Comparison of ENCODE assay signal across 15 cellular contexts in the genomic region with DNA sequence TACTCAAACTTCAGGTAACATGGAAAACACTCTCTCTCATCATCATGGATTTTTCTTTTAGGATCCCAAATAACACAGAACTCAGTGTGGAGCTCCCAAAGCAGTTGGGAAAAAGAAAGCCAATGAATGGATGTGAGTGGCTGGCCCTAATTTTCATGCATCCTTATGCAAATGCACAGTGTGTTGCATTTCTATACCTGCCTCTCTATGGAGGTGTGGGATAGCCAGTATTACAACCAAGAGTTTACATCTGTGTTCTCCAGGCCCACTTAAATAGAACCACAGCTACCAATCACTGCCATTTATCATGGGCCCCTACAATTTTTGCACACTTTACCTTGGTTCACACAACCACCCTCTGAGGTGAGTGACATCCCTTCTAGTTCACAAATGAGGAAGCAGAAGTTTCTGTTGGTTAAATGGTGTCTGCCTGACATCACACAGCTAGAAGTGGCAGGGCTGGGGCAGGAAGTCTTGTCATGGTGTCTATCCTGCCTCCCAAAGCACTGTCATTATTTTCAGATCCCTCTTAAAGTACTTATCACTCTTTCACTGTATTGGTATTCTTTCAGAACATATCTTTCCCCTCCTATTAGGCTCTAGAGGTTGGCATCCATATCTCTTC. TPM values are rescaled to one million over a fixed set of nuclear protein-coding genes. Genes with fewer than 3 reads are reported as not detected.
DNase-seq lines count a peak whose midpoint lies in the region; ATAC-seq and TF ChIP-seq lines count a peak whose summit lies in the region.
"Had no signal": no experiment of that assay in that cellular context is flagged by ENCODE, and none has a peak within 500 bp of the region (broad histone marks: within the 10 kb centered on the region; RNA-seq: fewer than 3 reads in every experiment).

No MANE protein-coding gene starts in this region.

- CTCF ChIA-PET in A673 (lab: Charles Lee) (no interaction called here), PC-9 (lab: Charles Lee) (no interaction called here)

- no peaks in the 10 kb centered on the region for H3K4me1 ChIP-seq in A673 (ENCODE audit: insufficient read depth, low read length, poor library complexity, severe bottlenecking)
- peaks cover under 1% of the 10 kb centered on the region; the same call in 1 of the 2 replicates for H3K4me1 ChIP-seq in PC-9 (replicated peaks; ENCODE audit: insufficient read depth)
- H3K4me1 ChIP-seq: parathyroid adenoma had no signal

- TF ChIP-seq CTCF in A673 (conservative IDR thresholded peaks at IDR 0.05; ENCODE audit: low read depth, low read length): no peak
- TF ChIP-seq CTCF in PC-9 (conservative IDR thresholded peaks at IDR 0.05): no peak

- H3K27me3 ChIP-seq in A673 (replicated peaks; ENCODE audit: insufficient read depth, low read depth, low read length, poor library complexity): peaks cover 43% of the 10 kb centered on the region
- no peaks in the 10 kb centered on the region for H3K27me3 ChIP-seq in PC-9 (ENCODE audit: insufficient read depth, low read depth)
- H3K27me3 ChIP-seq: MG63 had no signal

- no peak overlapping the region for H2AFZ ChIP-seq in PC-9
- H2AFZ ChIP-seq: parathyroid adenoma had no signal

- POLR2A ChIA-PET in A673 (lab: Charles Lee; ENCODE audit: low non-redundant PET): no interaction called here
- POLR2A ChIA-PET in PC-9 (lab: Charles Lee; ENCODE audit: unreplicated experiment): no interaction called here

- ATAC-seq in GM18873 (IDR thresholded peaks at IDR 0.05; ENCODE audit: low FRiP score, unreplicated experiment): peak; percentile 90
- ATAC-seq in GM21825 (IDR thresholded peaks at IDR 0.05; ENCODE audit: unreplicated experiment): peak; percentile 97
- ATAC-seq in HG03378 (IDR thresholded peaks at IDR 0.05; ENCODE audit: unreplicated experiment): peak; percentile 98
- ATAC-seq: Panc1 had no signal

- H3K4me3 ChIP-seq in A673 (ENCODE audit: low read depth, low read length, poor library complexity, severe bottlenecking) (no peak overlapping the region), PC-9 (no peak overlapping the region)
- H3K4me3 ChIP-seq: MG63 had no signal

- H3K4me2 ChIP-seq in PC-9: no peak overlapping the region

- H3K9me3 ChIP-seq in A673 (ENCODE audit: low read depth, low read length, poor library complexity, severe bottlenecking) (no peaks in the 10 kb centered on the region), PC-9 (ENCODE audit: insufficient read depth, low read depth) (no peaks in the 10 kb centered on the region)
- H3K9me3 ChIP-seq: MG63 had no signal

- H3K36me3 ChIP-seq in A673 (ENCODE audit: insufficient read depth, low read length, poor library complexity, severe bottlenecking): no peaks in the 10 kb centered on the region
- H3K36me3 ChIP-seq in PC-9 (ENCODE audit: low read depth): no peaks in the 10 kb centered on the region
- H3K36me3 ChIP-seq: MG63 had no signal

- H3K27ac ChIP-seq in A673 (ENCODE audit: low read depth, low read length, poor library complexity, severe bottlenecking) (no peak overlapping the region), PC-9 (no peak overlapping the region)
- H3K27ac ChIP-seq: parathyroid adenoma had no signal

- no peaks in the 10 kb centered on the region for H4K20me1 ChIP-seq in PC-9 (ENCODE audit: insufficient read depth)

- no peaks in the 10 kb centered on the region; the same call in 1 of the 2 replicates for H3K9me2 ChIP-seq in PC-9 (ENCODE audit: insufficient read depth)

- H3K79me2 ChIP-seq in PC-9 (ENCODE audit: low read depth): no peaks in the 10 kb centered on the region
- H3K79me2 ChIP-seq: parathyroid adenoma had no signal

- peak; percentile 43 for DNase-seq in kidney tubule cell (ENCODE audit: low spot score)
- no peak for DNase-seq in NCI-H1105 treated with DMSO at 0.1 percent for 48 hours (lab: John Stamatoyannopoulos, UW)
- DNase-seq in A673 (ENCODE audit: low spot score): no peak
- no peak for DNase-seq in nucleus accumbens (lab: John Stamatoyannopoulos, UW)
- no peak for DNase-seq in PC-9
- DNase-seq: activated CD4-positive, CD25-positive, alpha-beta regulatory T cell treated with anti-CD3 and anti-CD28 coated beads, Interleukin-2, amount 50 U/mL, for 72 hours; activated naive CD8-positive, alpha-beta T cell treated with anti-CD3 and anti-CD28 coated beads, Interleukin-2, amount 10 ng/mL, durations not matched to agents 7 days and 5 days; endodermal cell; immature natural killer cell; MG63 had no signal

- H3F3A ChIP-seq in PC-9 (ENCODE audit: insufficient read depth, low read depth): no peaks in the 10 kb centered on the region

- no TSS peak for BruUV-seq in A673 (replicated peaks; lab: Mats Ljungman, UMichigan)
- no TSS peak for BruUV-seq in PC-9 (replicated peaks; lab: Mats Ljungman, UMichigan)

- intact Hi-C loops in A673 (cut with micrococcal nuclease; ENCODE audit: unreplicated experiment): loop anchor here (5.0 kb wide), 1 partner anchor 36 kb away; no protein-coding TSS in a partner anchor
- intact Hi-C loops in PC-9 (cut with micrococcal nuclease; ENCODE audit: unreplicated experiment): no loop called here

RNA-seq across cellular contexts. Expression of a gene that starts 17.3 kb away (rescaled TPM):
- not detected in 2 replicates for total RNA-seq in A673 (2021)
- total RNA-seq in PC-9 (2021): 1.7 and 2.7 TPM in 2 replicates
